1 cellular context compared by ENCODE assay signal in the genomic region with DNA sequence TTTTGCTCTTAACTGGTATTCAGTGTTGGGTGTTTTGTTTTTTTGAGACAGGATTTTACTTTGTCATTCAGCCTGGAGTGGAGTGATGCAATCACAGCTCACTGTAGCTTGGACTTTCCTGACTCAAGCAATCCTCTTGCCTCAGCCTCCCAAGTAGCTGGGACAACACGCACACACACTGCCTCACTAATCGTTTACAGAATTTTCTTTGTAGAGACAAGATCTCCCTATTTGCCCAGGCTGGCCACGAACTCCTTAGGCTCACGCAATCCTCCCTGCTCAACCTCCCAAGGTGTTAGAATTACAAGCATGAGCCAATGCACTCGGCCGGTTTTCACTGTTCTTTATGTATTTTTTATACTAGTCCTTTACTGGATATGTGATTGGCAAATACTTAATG.
TF ChIP-seq lines count a peak whose summit lies in the region.

No MANE protein-coding gene starts in this region.

TF ChIP-seq in IMR-90, 13 proteins besides CTCF, POLR2A, EP300 and RAD21:
- no peak for TF ChIP-seq NFE2L2 (IDR thresholded peaks at IDR 0.05; ENCODE audit: low read depth, low read length)
- TF ChIP-seq, protein P1, sequence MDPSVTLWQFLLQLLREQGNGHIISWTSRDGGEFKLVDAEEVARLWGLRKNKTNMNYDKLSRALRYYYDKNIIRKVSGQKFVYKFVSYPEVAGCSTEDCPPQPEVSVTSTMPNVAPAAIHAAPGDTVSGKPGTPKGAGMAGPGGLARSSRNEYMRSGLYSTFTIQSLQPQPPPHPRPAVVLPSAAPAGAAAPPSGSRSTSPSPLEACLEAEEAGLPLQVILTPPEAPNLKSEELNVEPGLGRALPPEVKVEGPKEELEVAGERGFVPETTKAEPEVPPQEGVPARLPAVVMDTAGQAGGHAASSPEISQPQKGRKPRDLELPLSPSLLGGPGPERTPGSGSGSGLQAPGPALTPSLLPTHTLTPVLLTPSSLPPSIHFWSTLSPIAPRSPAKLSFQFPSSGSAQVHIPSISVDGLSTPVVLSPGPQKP (IDR thresholded peaks at IDR 0.05; ENCODE audit: borderline replicate concordance, low read depth, low read length): no peak
- TF ChIP-seq FOS (IDR thresholded peaks at IDR 0.05; ENCODE audit: low read depth, low read length): no peak
- TF ChIP-seq MAZ (IDR thresholded peaks at IDR 0.05; ENCODE audit: borderline replicate concordance, low read depth, low read length): no peak
- TF ChIP-seq CEBPB (IDR thresholded peaks at IDR 0.05; ENCODE audit: low read depth, low read length): peak; percentile 66
